25 cellular contexts compared by ENCODE assay signal in genomic region chr3:179460260-179460659, GRCh38.
"Had no signal": no experiment of that assay in that cellular context is flagged by ENCODE, and none has a peak within 500 bp of the region (broad histone marks: within the 10 kb centered on the region; RNA-seq: fewer than 3 reads in every experiment).

No MANE protein-coding gene starts in this region.

- H3K4me2 ChIP-seq: smooth muscle cell had no signal

- ATAC-seq: natural killer cell; right lobe of liver; stimulated activated memory B cell treated with anti-CD40 and anti-IgM and Interleukin-4, amounts not matched to agents 10 μg/mL and 1 μg/mL and 100 μg/mL, for 72 hours; stimulated activated naive CD8-positive, alpha-beta T cell treated with anti-CD3 and anti-CD28 coated beads, Interleukin-15, Interleukin-2, amounts not matched to agents 100 U/mL and 50 U/mL, for 24 hours had no signal

- H3K27me3 ChIP-seq: ovary, right atrium auricular region, right lobe of liver, stomach, testis, thyroid gland, transverse colon, upper lobe of left lung, vagina had no signal

- H3K27me3 Mint-ChIP-seq: naive B cell; stimulated activated memory B cell treated with anti-CD40 and anti-IgM and Interleukin-4, amounts not matched to agents 10 μg/mL and 1 μg/mL and 100 μg/mL, for 72 hours had no signal

- H3K4me3 Mint-ChIP-seq: mesothelial cell of epicardium; naive B cell; natural killer cell; nephron progenitor cell; stimulated activated memory B cell treated with anti-CD40 and anti-IgM and Interleukin-4, amounts not matched to agents 10 μg/mL and 1 μg/mL and 100 μg/mL, for 72 hours had no signal

- DNase-seq: islet precursor cell; left ventricle myocardium inferior; mesendoderm; naive B cell; natural killer cell; nephron progenitor cell; ovary; right lobe of liver; stimulated activated CD4-positive, alpha-beta T cell treated with anti-CD3 and anti-CD28 coated beads, Interleukin-1b, Interleukin-23, amount 100 ng/mL, for 48 hours; stimulated activated CD4-positive, alpha-beta T cell treated with anti-CD3 and anti-CD28 coated beads, Interleukin-2, amount 100 ng/mL, for 48 hours; stimulated activated CD4-positive, alpha-beta T cell treated with anti-CD3 and anti-CD28 coated beads, Interleukin-4, amount 100 ng/mL, for 4 hours; stimulated activated CD8-positive, alpha-beta memory T cell treated with anti-CD3 and anti-CD28 coated beads, Interleukin-4, amount 100 ng/mL, for 48 hours; stimulated activated naive CD8-positive, alpha-beta T cell treated with anti-CD3 and anti-CD28 coated beads, Interleukin-15, Interleukin-2, amounts not matched to agents 100 U/mL and 50 U/mL, for 24 hours; stomach; testis; thyroid gland; transverse colon; upper lobe of left lung had no signal

- H3K4me3 ChIP-seq: left ventricle myocardium inferior, lung, ovary, right atrium auricular region, right lobe of liver, smooth muscle cell, stomach, testis, thyroid gland, transverse colon, upper lobe of left lung, vagina had no signal

- H3K9me3 ChIP-seq: left ventricle myocardium inferior, ovary, right atrium auricular region, right lobe of liver, stomach, testis, thyroid gland, transverse colon, upper lobe of left lung, vagina had no signal

- H3K4me1 ChIP-seq: right atrium auricular region, right lobe of liver, stomach, testis, thyroid gland, transverse colon, vagina had no signal

- H3K4me1 Mint-ChIP-seq: nephron progenitor cell had no signal

- H3K27ac Mint-ChIP-seq: mesothelial cell of epicardium; natural killer cell; nephron progenitor cell; progenitor cell of endocrine pancreas; stimulated activated memory B cell treated with anti-CD40 and anti-IgM and Interleukin-4, amounts not matched to agents 10 μg/mL and 1 μg/mL and 100 μg/mL, for 72 hours had no signal

- H3K9me3 Mint-ChIP-seq: mesothelial cell of epicardium; naive B cell; natural killer cell; nephron progenitor cell; stimulated activated memory B cell treated with anti-CD40 and anti-IgM and Interleukin-4, amounts not matched to agents 10 μg/mL and 1 μg/mL and 100 μg/mL, for 72 hours had no signal

- H3K36me3 Mint-ChIP-seq: mesothelial cell of epicardium; naive B cell; natural killer cell; stimulated activated memory B cell treated with anti-CD40 and anti-IgM and Interleukin-4, amounts not matched to agents 10 μg/mL and 1 μg/mL and 100 μg/mL, for 72 hours had no signal

- H3K27ac ChIP-seq: left ventricle myocardium inferior, ovary, right atrium auricular region, right lobe of liver, stomach, testis, thyroid gland, transverse colon, upper lobe of left lung, vagina had no signal

- H3K36me3 ChIP-seq: left ventricle myocardium inferior, ovary, right atrium auricular region, right lobe of liver, stomach, thyroid gland, transverse colon, upper lobe of left lung, vagina had no signal
